ENCODE assay signal across 1 cellular context in the genomic region with DNA sequence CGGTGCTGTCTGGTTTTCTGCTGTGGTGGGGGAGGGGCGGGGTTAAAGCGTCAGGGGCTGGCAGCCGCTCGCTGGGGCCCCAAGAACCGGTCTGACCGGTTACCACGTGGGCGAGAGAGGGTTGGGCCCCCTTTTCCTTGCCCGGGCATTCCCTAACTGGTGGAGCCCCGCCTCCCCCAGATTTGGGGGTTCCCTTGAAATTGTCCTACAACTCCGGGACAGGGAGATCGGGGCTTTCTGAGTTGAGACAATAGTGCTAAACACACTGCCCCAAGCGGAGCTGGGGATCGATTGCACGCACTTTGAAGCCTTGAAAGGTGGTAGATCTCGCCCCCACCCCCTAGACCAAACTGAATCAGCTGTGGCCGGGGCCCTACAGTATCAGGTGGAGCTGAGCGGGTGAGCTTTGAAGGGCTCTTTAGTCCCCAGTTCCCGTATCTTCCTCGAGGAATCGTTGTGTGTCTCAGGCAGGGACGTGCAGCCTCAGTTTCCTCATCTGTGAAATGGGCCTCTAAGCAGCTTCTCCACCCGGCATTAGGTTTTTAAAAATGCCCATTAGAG.
TF ChIP-seq lines count a peak whose summit lies in the region.

No MANE protein-coding gene starts in this region.

TF ChIP-seq in H1, 55 proteins besides CTCF, POLR2A, EP300 and RAD21:
- no peak for TF ChIP-seq PHF8 (conservative IDR thresholded peaks at IDR 0.05; ENCODE audit: low read depth, low read length)
- TF ChIP-seq FOSL1 (IDR thresholded peaks at IDR 0.05; ENCODE audit: insufficient read depth, low read depth, low read length), result no peak
- TF ChIP-seq CEBPB (IDR thresholded peaks at IDR 0.05; ENCODE audit: low read depth, low read length), result no peak
- TF ChIP-seq BCL11A (IDR thresholded peaks at IDR 0.05; ENCODE audit: low read depth in 2 of 2, low read length in 2 of 2), result peak in 1 of 2 experiments; percentile 1
- TF ChIP-seq, protein P1, sequence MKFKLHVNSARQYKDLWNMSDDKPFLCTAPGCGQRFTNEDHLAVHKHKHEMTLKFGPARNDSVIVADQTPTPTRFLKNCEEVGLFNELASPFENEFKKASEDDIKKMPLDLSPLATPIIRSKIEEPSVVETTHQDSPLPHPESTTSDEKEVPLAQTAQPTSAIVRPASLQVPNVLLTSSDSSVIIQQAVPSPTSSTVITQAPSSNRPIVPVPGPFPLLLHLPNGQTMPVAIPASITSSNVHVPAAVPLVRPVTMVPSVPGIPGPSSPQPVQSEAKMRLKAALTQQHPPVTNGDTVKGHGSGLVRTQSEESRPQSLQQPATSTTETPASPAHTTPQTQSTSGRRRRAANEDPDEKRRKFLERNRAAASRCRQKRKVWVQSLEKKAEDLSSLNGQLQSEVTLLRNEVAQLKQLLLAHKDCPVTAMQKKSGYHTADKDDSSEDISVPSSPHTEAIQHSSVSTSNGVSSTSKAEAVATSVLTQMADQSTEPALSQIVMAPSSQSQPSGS (IDR thresholded peaks at IDR 0.05; ENCODE audit: low read length), result peak; percentile 84; the same call in 1 of the 2 replicates
- TF ChIP-seq, protein P2, sequence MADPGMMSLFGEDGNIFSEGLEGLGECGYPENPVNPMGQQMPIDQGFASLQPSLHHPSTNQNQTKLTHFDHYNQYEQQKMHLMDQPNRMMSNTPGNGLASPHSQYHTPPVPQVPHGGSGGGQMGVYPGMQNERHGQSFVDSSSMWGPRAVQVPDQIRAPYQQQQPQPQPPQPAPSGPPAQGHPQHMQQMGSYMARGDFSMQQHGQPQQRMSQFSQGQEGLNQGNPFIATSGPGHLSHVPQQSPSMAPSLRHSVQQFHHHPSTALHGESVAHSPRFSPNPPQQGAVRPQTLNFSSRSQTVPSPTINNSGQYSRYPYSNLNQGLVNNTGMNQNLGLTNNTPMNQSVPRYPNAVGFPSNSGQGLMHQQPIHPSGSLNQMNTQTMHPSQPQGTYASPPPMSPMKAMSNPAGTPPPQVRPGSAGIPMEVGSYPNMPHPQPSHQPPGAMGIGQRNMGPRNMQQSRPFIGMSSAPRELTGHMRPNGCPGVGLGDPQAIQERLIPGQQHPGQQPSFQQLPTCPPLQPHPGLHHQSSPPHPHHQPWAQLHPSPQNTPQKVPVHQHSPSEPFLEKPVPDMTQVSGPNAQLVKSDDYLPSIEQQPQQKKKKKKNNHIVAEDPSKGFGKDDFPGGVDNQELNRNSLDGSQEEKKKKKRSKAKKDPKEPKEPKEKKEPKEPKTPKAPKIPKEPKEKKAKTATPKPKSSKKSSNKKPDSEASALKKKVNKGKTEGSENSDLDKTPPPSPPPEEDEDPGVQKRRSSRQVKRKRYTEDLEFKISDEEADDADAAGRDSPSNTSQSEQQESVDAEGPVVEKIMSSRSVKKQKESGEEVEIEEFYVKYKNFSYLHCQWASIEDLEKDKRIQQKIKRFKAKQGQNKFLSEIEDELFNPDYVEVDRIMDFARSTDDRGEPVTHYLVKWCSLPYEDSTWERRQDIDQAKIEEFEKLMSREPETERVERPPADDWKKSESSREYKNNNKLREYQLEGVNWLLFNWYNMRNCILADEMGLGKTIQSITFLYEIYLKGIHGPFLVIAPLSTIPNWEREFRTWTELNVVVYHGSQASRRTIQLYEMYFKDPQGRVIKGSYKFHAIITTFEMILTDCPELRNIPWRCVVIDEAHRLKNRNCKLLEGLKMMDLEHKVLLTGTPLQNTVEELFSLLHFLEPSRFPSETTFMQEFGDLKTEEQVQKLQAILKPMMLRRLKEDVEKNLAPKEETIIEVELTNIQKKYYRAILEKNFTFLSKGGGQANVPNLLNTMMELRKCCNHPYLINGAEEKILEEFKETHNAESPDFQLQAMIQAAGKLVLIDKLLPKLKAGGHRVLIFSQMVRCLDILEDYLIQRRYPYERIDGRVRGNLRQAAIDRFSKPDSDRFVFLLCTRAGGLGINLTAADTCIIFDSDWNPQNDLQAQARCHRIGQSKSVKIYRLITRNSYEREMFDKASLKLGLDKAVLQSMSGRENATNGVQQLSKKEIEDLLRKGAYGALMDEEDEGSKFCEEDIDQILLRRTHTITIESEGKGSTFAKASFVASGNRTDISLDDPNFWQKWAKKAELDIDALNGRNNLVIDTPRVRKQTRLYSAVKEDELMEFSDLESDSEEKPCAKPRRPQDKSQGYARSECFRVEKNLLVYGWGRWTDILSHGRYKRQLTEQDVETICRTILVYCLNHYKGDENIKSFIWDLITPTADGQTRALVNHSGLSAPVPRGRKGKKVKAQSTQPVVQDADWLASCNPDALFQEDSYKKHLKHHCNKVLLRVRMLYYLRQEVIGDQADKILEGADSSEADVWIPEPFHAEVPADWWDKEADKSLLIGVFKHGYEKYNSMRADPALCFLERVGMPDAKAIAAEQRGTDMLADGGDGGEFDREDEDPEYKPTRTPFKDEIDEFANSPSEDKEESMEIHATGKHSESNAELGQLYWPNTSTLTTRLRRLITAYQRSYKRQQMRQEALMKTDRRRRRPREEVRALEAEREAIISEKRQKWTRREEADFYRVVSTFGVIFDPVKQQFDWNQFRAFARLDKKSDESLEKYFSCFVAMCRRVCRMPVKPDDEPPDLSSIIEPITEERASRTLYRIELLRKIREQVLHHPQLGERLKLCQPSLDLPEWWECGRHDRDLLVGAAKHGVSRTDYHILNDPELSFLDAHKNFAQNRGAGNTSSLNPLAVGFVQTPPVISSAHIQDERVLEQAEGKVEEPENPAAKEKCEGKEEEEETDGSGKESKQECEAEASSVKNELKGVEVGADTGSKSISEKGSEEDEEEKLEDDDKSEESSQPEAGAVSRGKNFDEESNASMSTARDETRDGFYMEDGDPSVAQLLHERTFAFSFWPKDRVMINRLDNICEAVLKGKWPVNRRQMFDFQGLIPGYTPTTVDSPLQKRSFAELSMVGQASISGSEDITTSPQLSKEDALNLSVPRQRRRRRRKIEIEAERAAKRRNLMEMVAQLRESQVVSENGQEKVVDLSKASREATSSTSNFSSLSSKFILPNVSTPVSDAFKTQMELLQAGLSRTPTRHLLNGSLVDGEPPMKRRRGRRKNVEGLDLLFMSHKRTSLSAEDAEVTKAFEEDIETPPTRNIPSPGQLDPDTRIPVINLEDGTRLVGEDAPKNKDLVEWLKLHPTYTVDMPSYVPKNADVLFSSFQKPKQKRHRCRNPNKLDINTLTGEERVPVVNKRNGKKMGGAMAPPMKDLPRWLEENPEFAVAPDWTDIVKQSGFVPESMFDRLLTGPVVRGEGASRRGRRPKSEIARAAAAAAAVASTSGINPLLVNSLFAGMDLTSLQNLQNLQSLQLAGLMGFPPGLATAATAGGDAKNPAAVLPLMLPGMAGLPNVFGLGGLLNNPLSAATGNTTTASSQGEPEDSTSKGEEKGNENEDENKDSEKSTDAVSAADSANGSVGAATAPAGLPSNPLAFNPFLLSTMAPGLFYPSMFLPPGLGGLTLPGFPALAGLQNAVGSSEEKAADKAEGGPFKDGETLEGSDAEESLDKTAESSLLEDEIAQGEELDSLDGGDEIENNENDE (IDR thresholded peaks at IDR 0.05; ENCODE audit: insufficient replicate concordance, low read length), result no peak
- no peak for TF ChIP-seq GTF2F1 (IDR thresholded peaks at IDR 0.05; ENCODE audit: borderline replicate concordance, low read depth, low read length)
- no peak for TF ChIP-seq POU5F1 (IDR thresholded peaks at IDR 0.05; ENCODE audit: low read depth, low read length)
- TF ChIP-seq TEAD4 (IDR thresholded peaks at IDR 0.05; ENCODE audit: low read depth, low read length), result peak; percentile 44; the same call in 1 of the 2 replicates
- TF ChIP-seq CBX5 (IDR thresholded peaks at IDR 0.05; ENCODE audit: low read depth, low read length), result no peak
- no peak for TF ChIP-seq JUND (IDR thresholded peaks at IDR 0.05; ENCODE audit: low read length)
- no peak for TF ChIP-seq KDM5A (IDR thresholded peaks at IDR 0.05; ENCODE audit: low read length)
- TF ChIP-seq, protein P3, sequence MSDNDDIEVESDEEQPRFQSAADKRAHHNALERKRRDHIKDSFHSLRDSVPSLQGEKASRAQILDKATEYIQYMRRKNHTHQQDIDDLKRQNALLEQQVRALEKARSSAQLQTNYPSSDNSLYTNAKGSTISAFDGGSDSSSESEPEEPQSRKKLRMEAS (IDR thresholded peaks at IDR 0.05), result peak; percentile 93
- no peak for TF ChIP-seq GABPA (IDR thresholded peaks at IDR 0.05; ENCODE audit: borderline replicate concordance, insufficient read depth, low read length)
- peak; percentile 75 to 86; a peak in 2 of 4 replicates for TF ChIP-seq SIN3A (conservative IDR thresholded peaks at IDR 0.05 in 1 of 2, IDR thresholded peaks at IDR 0.05 in 1 of 2; ENCODE audit: low read depth in 1 of 2, low read length in 2 of 2)
- TF ChIP-seq BRCA1 (IDR thresholded peaks at IDR 0.05; ENCODE audit: low read depth, low read length), result no peak
- TF ChIP-seq TAF7 (optimal IDR thresholded peaks at IDR 0.05; ENCODE audit: borderline replicate concordance, low read depth, low read length), result peak; percentile 1
- TF ChIP-seq RNF2 (IDR thresholded peaks at IDR 0.05; ENCODE audit: borderline replicate concordance, low read depth, low read length, missing control alignments, poor library complexity, severe bottlenecking), result no peak
- TF ChIP-seq HDAC2 (IDR thresholded peaks at IDR 0.05; ENCODE audit: borderline replicate concordance in 1 of 2, low read depth in 2 of 2, low read length in 2 of 2), result peak in 1 of 2 experiments; percentile 96; a peak in 2 of 4 replicates
- peak; percentile 94 for TF ChIP-seq SP1 (IDR thresholded peaks at IDR 0.05; ENCODE audit: low read depth, low read length)
- peak; percentile 99 for TF ChIP-seq KDM1A (IDR thresholded peaks at IDR 0.05; ENCODE audit: borderline replicate concordance, low read length)
- TF ChIP-seq, protein P4, sequence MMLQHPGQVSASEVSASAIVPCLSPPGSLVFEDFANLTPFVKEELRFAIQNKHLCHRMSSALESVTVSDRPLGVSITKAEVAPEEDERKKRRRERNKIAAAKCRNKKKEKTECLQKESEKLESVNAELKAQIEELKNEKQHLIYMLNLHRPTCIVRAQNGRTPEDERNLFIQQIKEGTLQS (IDR thresholded peaks at IDR 0.05; ENCODE audit: insufficient read depth, low read depth, low read length), result no peak
- TF ChIP-seq BACH1 (IDR thresholded peaks at IDR 0.05; ENCODE audit: low read length), result no peak
- no peak; the same call in none of the 2 replicates for TF ChIP-seq CREB1 (IDR thresholded peaks at IDR 0.05)
- TF ChIP-seq, protein P5, sequence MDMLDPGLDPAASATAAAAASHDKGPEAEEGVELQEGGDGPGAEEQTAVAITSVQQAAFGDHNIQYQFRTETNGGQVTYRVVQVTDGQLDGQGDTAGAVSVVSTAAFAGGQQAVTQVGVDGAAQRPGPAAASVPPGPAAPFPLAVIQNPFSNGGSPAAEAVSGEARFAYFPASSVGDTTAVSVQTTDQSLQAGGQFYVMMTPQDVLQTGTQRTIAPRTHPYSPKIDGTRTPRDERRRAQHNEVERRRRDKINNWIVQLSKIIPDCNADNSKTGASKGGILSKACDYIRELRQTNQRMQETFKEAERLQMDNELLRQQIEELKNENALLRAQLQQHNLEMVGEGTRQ (IDR thresholded peaks at IDR 0.05; ENCODE audit: low read length), result peak; percentile 74
- TF ChIP-seq NRF1 (IDR thresholded peaks at IDR 0.05; ENCODE audit: low read depth, low read length), result no peak
- TF ChIP-seq RBBP5 (IDR thresholded peaks at IDR 0.05; ENCODE audit: borderline replicate concordance, low read depth, low read length), result 0 out of 2 replicates have a peak, but pooled peaks have one; percentile 41
- TF ChIP-seq SP2 (IDR thresholded peaks at IDR 0.05; ENCODE audit: low read length), result no peak
- no peak; the same call in 1 of the 2 replicates for TF ChIP-seq EGR1 (IDR thresholded peaks at IDR 0.05; ENCODE audit: borderline replicate concordance, low read depth, low read length)
- TF ChIP-seq CBX8 (IDR thresholded peaks at IDR 0.05; ENCODE audit: borderline replicate concordance, low read depth, low read length), result no peak
- TF ChIP-seq EZH2 (IDR thresholded peaks at IDR 0.05; ENCODE audit: low read depth, low read length, severe bottlenecking), result no peak
- TF ChIP-seq CHD1 (IDR thresholded peaks at IDR 0.05; ENCODE audit: low read depth, low read length), result no peak
- no peak for TF ChIP-seq RXRA (IDR thresholded peaks at IDR 0.05; ENCODE audit: insufficient read depth, low read depth, low read length)
- TF ChIP-seq TBP (IDR thresholded peaks at IDR 0.05; ENCODE audit: low read depth, low read length), result 0 out of 2 replicates have a peak, but pooled peaks have one; percentile 4
- TF ChIP-seq ASH2L (IDR thresholded peaks at IDR 0.05; ENCODE audit: low read length), result peak; percentile 74
- TF ChIP-seq MAFK (IDR thresholded peaks at IDR 0.05; ENCODE audit: low read depth, low read length), result no peak
- peak; percentile 60 for TF ChIP-seq TAF1 (IDR thresholded peaks at IDR 0.05; ENCODE audit: low read depth, low read length)
- TF ChIP-seq SIX5 (IDR thresholded peaks at IDR 0.05; ENCODE audit: low read depth, low read length), result no peak
- no peak for TF ChIP-seq SAP30 (IDR thresholded peaks at IDR 0.05; ENCODE audit: insufficient read depth, insufficient replicate concordance, low read length)
- TF ChIP-seq CHD2 (IDR thresholded peaks at IDR 0.05; ENCODE audit: low read length), result no peak; the same call in 1 of the 2 replicates
- no peak for TF ChIP-seq SUZ12 (IDR thresholded peaks at IDR 0.05; ENCODE audit: low read length)
- no peak for TF ChIP-seq ZNF274 (IDR thresholded peaks at IDR 0.05; ENCODE audit: borderline replicate concordance, extremely low read depth, low read length)
- no peak for TF ChIP-seq SP4 (IDR thresholded peaks at IDR 0.05; ENCODE audit: low read length)
- TF ChIP-seq KDM4A (IDR thresholded peaks at IDR 0.05; ENCODE audit: low read depth, low read length, severe bottlenecking), result no peak
- TF ChIP-seq HDAC6 (IDR thresholded peaks at IDR 0.05; ENCODE audit: low read depth, low read length), result no peak
- TF ChIP-seq YY1 (IDR thresholded peaks at IDR 0.05; ENCODE audit: low read depth, low read length), result no peak
- peak; percentile 28 for TF ChIP-seq CTBP2 (IDR thresholded peaks at IDR 0.05; ENCODE audit: borderline replicate concordance, insufficient read depth, insufficient read length, low read length)
- TF ChIP-seq RFX5 (IDR thresholded peaks at IDR 0.05; ENCODE audit: borderline replicate concordance, low read depth, low read length), result no peak
- 0 out of 2 replicates have a peak, but pooled peaks have one; percentile 8 for TF ChIP-seq SRF (IDR thresholded peaks at IDR 0.05; ENCODE audit: low read depth, low read length)
- no peak for TF ChIP-seq NANOG (IDR thresholded peaks at IDR 0.05; ENCODE audit: insufficient read depth, low read depth, low read length, poor library complexity, severe bottlenecking)
- TF ChIP-seq POLR2AphosphoS5 (IDR thresholded peaks at IDR 0.05; ENCODE audit: low read depth, low read length), result peak; percentile 85
- TF ChIP-seq, protein P6, sequence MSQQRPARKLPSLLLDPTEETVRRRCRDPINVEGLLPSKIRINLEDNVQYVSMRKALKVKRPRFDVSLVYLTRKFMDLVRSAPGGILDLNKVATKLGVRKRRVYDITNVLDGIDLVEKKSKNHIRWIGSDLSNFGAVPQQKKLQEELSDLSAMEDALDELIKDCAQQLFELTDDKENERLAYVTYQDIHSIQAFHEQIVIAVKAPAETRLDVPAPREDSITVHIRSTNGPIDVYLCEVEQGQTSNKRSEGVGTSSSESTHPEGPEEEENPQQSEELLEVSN (IDR thresholded peaks at IDR 0.05), result peak; percentile 58
- peak; percentile 87; the same call in 1 of the 2 replicates for TF ChIP-seq TCF12 (IDR thresholded peaks at IDR 0.05; ENCODE audit: low read depth, low read length)
- TF ChIP-seq SIRT6 (IDR thresholded peaks at IDR 0.05; ENCODE audit: low read length), result peak; percentile 64
- TF ChIP-seq JUN (IDR thresholded peaks at IDR 0.05; ENCODE audit: low read depth, low read length), result no peak
